In genomic region chr19:37519890-37520289, GRCh38 we compare ENCODE assay signal across 20 cellular contexts. TPM values are rescaled to one million over a fixed set of nuclear protein-coding genes. Genes with fewer than 3 reads are reported as not detected.
DNase-seq lines count a peak whose midpoint lies in the region; TF ChIP-seq lines count a peak whose summit lies in the region.
"Had no signal": no experiment of that assay in that cellular context is flagged by ENCODE, and none has a peak within 500 bp of the region (broad histone marks: within the 10 kb centered on the region; RNA-seq: fewer than 3 reads in every experiment).

No MANE protein-coding gene starts in this region.

- peaks cover 30 to 74% (median 57%) of the 10 kb centered on the region in 5 donors for H3K9me3 Mint-ChIP-seq in CD8-positive, alpha-beta memory T cell

- POLR2A ChIA-PET in HEK293 (lab: Yijun Ruan, JAX): interaction anchor here (1.0 to 1.3 kb wide), 2 partner anchors 13 to 260 kb away, joined by 3 read pairs; partner anchors contain the start of genes ZNF573 and ZNF793
- POLR2A ChIA-PET in CD8-positive, alpha-beta memory T cell (lab: Charles Lee): no interaction called here

- no peaks in the 10 kb centered on the region for H3K27me3 Mint-ChIP-seq in CD8-positive, alpha-beta memory T cell
- H3K27me3 Mint-ChIP-seq: activated CD4-positive, alpha-beta T cell treated with anti-CD3 and anti-CD28 coated beads, Interleukin-2, amount 10 ng/mL, durations not matched to agents 24 days and 14 days; brain had no signal

- peaks cover 57 to 83% of the 10 kb centered on the region in 2 experiments for H3K36me3 ChIP-seq in HEK293 (ENCODE audit: control insufficient read depth in 2 of 2, insufficient read depth in 1 of 2, low read length in 2 of 2)
- H3K36me3 ChIP-seq in CD8-positive, alpha-beta memory T cell (ENCODE audit: insufficient read depth, low read length): peaks cover 15% of the 10 kb centered on the region

- H3K36me3 Mint-ChIP-seq in CD8-positive, alpha-beta memory T cell: peaks cover 31 to 74% (median 74%) of the 10 kb centered on the region in 3 donors

- H3K27ac ChIP-seq in HEK293 (ENCODE audit: extremely low read depth, low read depth, low read length): no peak overlapping the region
- no peak overlapping the region for H3K27ac ChIP-seq in CD8-positive, alpha-beta memory T cell (ENCODE audit: low read depth, low read length)
- H3K27ac ChIP-seq: BLaER1, KMS-11, suprapubic skin had no signal

- peak; percentile 3 for DNase-seq in COLO829 (ENCODE audit: low spot score)
- DNase-seq in amniotic epithelial cell (ENCODE audit: low read depth): peak; percentile 82
- DNase-seq in kidney tubule cell (ENCODE audit: low spot score): peak; percentile 79
- DNase-seq in T-helper 2 cell: no peak
- no peak for DNase-seq in SHP77 (lab: John Stamatoyannopoulos, UW)
- no peak for DNase-seq in CD8-positive, alpha-beta memory T cell
- no peak for DNase-seq in Ammon's horn (ENCODE audit: low spot score)
- DNase-seq: activated CD4-positive, alpha-beta T cell treated with anti-CD3 and anti-CD28 coated beads, Interleukin-2, amount 10 ng/mL, durations not matched to agents 24 days and 14 days; activated effector memory CD4-positive, alpha-beta T cell treated with Interleukin-2 at 50 U/mL for 16 hours; DMS79 treated with DMSO at 0.1 percent for 48 hours; foreskin fibroblast; H7; NCI-H1436 treated with DMSO at 0.1 percent for 48 hours; NCI-H510A had no signal

- no peak overlapping the region for H3K4me3 Mint-ChIP-seq in CD8-positive, alpha-beta memory T cell
- H3K4me3 Mint-ChIP-seq: activated CD4-positive, alpha-beta T cell treated with anti-CD3 and anti-CD28 coated beads, Interleukin-2, amount 10 ng/mL, durations not matched to agents 24 days and 14 days; brain; T-helper 2 cell treated with Interferon-gamma antibody and Interleukin-4, amounts not matched to agents 5 μg/mL and 100 μg/mL, for 36 hours had no signal

- H3K4me1 Mint-ChIP-seq in CD8-positive, alpha-beta memory T cell: no peaks in the 10 kb centered on the region
- H3K4me1 Mint-ChIP-seq: activated CD4-positive, alpha-beta T cell treated with anti-CD3 and anti-CD28 coated beads, Interleukin-2, amount 10 ng/mL, durations not matched to agents 24 days and 14 days; brain had no signal

- H3K4me3 ChIP-seq in HEK293 (ENCODE audit: low read depth, low read length): no peak overlapping the region
- no peak overlapping the region for H3K4me3 ChIP-seq in CD8-positive, alpha-beta memory T cell (ENCODE audit: low read length)
- H3K4me3 ChIP-seq: BLaER1, suprapubic skin had no signal

- no peak for TF ChIP-seq CTCF in HEK293 (tag by site-specific recombination; IDR thresholded peaks at IDR 0.05)

- peaks cover 19% of the 10 kb centered on the region for H3K9me3 ChIP-seq in HEK293 (ENCODE audit: control insufficient read depth, insufficient read depth, low read depth, low read length)
- H3K9me3 ChIP-seq in CD8-positive, alpha-beta memory T cell (ENCODE audit: low read length): peaks cover 6% of the 10 kb centered on the region

- CTCF ChIA-PET in HEK293 (lab: Yijun Ruan, JAX): no interaction called here
- CTCF ChIA-PET in CD8-positive, alpha-beta memory T cell (lab: Charles Lee): no interaction called here

- H3K4me1 ChIP-seq in HEK293 (ENCODE audit: control insufficient read depth, insufficient read depth, low read length): no peaks in the 10 kb centered on the region
- H3K4me1 ChIP-seq in CD8-positive, alpha-beta memory T cell (ENCODE audit: insufficient read depth, low read length): no peaks in the 10 kb centered on the region
- H3K4me1 ChIP-seq: BLaER1, suprapubic skin had no signal

- no peaks in the 10 kb centered on the region for H3K27me3 ChIP-seq in CD8-positive, alpha-beta memory T cell (ENCODE audit: insufficient read depth, low read length, poor library complexity, severe bottlenecking)
- H3K27me3 ChIP-seq: BLaER1, suprapubic skin had no signal

- no peak overlapping the region for H3K27ac Mint-ChIP-seq in CD8-positive, alpha-beta memory T cell
- H3K27ac Mint-ChIP-seq: activated CD4-positive, alpha-beta T cell treated with anti-CD3 and anti-CD28 coated beads, Interleukin-2, amount 10 ng/mL, durations not matched to agents 24 days and 14 days; brain; T-helper 2 cell treated with Interferon-gamma antibody and Interleukin-4, amounts not matched to agents 5 μg/mL and 100 μg/mL, for 36 hours had no signal

TF ChIP-seq in HEK293, 187 proteins besides CTCF, POLR2A, EP300 and RAD21:
- TF ChIP-seq, protein P1, sequence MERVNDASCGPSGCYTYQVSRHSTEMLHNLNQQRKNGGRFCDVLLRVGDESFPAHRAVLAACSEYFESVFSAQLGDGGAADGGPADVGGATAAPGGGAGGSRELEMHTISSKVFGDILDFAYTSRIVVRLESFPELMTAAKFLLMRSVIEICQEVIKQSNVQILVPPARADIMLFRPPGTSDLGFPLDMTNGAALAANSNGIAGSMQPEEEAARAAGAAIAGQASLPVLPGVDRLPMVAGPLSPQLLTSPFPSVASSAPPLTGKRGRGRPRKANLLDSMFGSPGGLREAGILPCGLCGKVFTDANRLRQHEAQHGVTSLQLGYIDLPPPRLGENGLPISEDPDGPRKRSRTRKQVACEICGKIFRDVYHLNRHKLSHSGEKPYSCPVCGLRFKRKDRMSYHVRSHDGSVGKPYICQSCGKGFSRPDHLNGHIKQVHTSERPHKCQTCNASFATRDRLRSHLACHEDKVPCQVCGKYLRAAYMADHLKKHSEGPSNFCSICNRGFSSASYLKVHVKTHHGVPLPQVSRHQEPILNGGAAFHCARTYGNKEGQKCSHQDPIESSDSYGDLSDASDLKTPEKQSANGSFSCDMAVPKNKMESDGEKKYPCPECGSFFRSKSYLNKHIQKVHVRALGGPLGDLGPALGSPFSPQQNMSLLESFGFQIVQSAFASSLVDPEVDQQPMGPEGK (tag by site-specific recombination; IDR thresholded peaks at IDR 0.05): no peak
- TF ChIP-seq ZFP3 (tag by site-specific recombination; IDR thresholded peaks at IDR 0.05; ENCODE audit: low read depth) (no peak), ZBTB8A (tag by site-specific recombination; IDR thresholded peaks at IDR 0.05) (no peak), ZNF26 (tag by site-specific recombination; IDR thresholded peaks at IDR 0.05) (peak; percentile 11; the same call in 1 of the 2 replicates), GLI4 (tag by site-specific recombination; IDR thresholded peaks at IDR 0.05) (no peak), RBAK (tag by site-specific recombination; IDR thresholded peaks at IDR 0.05) (peak; percentile 20; the same call in 1 of the 2 replicates), GLIS2 (tag by site-specific recombination; IDR thresholded peaks at IDR 0.05) (0 out of 2 replicates have a peak, but pooled peaks have one; percentile 22), ZNF214 (tag by site-specific recombination; IDR thresholded peaks at IDR 0.05; ENCODE audit: borderline replicate concordance) (no peak), ZNF433 (tag by site-specific recombination; IDR thresholded peaks at IDR 0.05; ENCODE audit: low read depth) (no peak), ZNF175 (tag by site-specific recombination; IDR thresholded peaks at IDR 0.05) (no peak), ZNF292 (tag by site-specific recombination; IDR thresholded peaks at IDR 0.05; ENCODE audit: borderline replicate concordance, low read depth) (no peak), ZNF37A (tag by site-specific recombination; IDR thresholded peaks at IDR 0.05) (no peak), ZNF660 (tag by site-specific recombination; IDR thresholded peaks at IDR 0.05) (0 out of 2 replicates have a peak, but pooled peaks have one; percentile 55), ZNF558 (tag by site-specific recombination; IDR thresholded peaks at IDR 0.05) (no peak), ZBTB17 (tag by site-specific recombination; IDR thresholded peaks at IDR 0.05) (peak; percentile 56; the same call in 1 of the 2 replicates)
- TF ChIP-seq, protein P2, sequence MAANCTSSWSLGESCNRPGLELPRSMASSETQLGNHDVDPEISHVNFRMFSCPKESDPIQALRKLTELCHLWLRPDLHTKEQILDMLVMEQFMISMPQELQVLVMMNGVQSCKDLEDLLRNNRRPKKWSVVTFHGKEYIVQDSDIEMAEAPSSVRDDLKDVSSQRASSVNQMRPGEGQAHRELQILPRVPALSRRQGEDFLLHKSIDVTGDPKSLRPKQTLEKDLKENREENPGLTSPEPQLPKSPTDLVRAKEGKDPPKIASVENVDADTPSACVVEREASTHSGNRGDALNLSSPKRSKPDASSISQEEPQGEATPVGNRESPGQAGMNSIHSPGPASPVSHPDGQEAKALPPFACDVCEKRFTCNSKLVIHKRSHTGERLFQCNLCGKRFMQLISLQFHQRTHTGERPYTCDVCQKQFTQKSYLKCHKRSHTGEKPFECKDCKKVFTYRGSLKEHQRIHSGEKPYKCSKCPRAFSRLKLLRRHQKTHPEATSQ (tag by site-specific recombination; IDR thresholded peaks at IDR 0.05): no peak

RNA-seq across cellular contexts. Expression of gene ZNF793, which starts 13.2 kb away (rescaled TPM):
- 1 to 10 TPM; 3.9 to 4.1 TPM for total RNA-seq in CD8-positive, alpha-beta memory T cell
- polyA plus RNA-seq in CD8-positive, alpha-beta memory T cell: 1.1 TPM

RNA-seq across cellular contexts. Expression of gene ZNF570, which starts 50.7 kb away (rescaled TPM):
- 1 to 10 TPM; 5.3 to 5.9 TPM for total RNA-seq in CD8-positive, alpha-beta memory T cell
- 5.1 TPM for polyA plus RNA-seq in CD8-positive, alpha-beta memory T cell

RNA-seq across cellular contexts. Expression of gene ZNF569, which starts 52.6 kb away (rescaled TPM):
- total RNA-seq in CD8-positive, alpha-beta memory T cell: 1 to 10 TPM; 7.4 to 8.0 TPM
- polyA plus RNA-seq in CD8-positive, alpha-beta memory T cell: 3.8 TPM

Comparison
In these comparisons a context has a peak if more than half of its experiments do, and no peak if none do; other contexts are left out.
1. DNase-seq: peak in COLO829 (single experiment), amniotic epithelial cell (single experiment) and kidney tubule cell (single experiment); none in T-helper 2 cell (0 of 5), SHP77 (0 of 2), CD8-positive, alpha-beta memory T cell (0 of 5) and Ammon's horn (single experiment).